ENCODE assay signal across 26 cellular contexts in genomic region chr14:100800041-100800440, GRCh38.
"Had no signal": no experiment of that assay in that cellular context is flagged by ENCODE, and none has a peak within 500 bp of the region (broad histone marks: within the 10 kb centered on the region; RNA-seq: fewer than 3 reads in every experiment).

No MANE protein-coding gene starts in this region.

- H3K4me1 ChIP-seq: heart left ventricle, left ventricle myocardium inferior, pancreas, prostate gland, spleen, stomach, testis, thyroid gland, transverse colon, upper lobe of left lung, vagina had no signal

- ATAC-seq: heart left ventricle; pancreas; right cardiac atrium; sciatic nerve; stimulated activated effector memory CD8-positive, alpha-beta T cell treated with anti-CD3 and anti-CD28 coated beads, Interleukin-12 subunit alpha, Interleukin-12 subunit beta, amount 100 ng/mL, for 72 hours had no signal

- H3K27ac Mint-ChIP-seq: mesothelial cell of epicardium; nephron; stimulated activated effector memory CD8-positive, alpha-beta T cell treated with anti-CD3 and anti-CD28 coated beads, Interleukin-12 subunit alpha, Interleukin-12 subunit beta, amount 100 ng/mL, for 72 hours had no signal

- DNase-seq: hypothalamus; islet precursor cell; left ventricle myocardium inferior; mesendoderm; naive B cell; nucleus accumbens; pancreas; retina; spleen; stimulated activated CD4-positive, alpha-beta T cell treated with anti-CD3 and anti-CD28 coated beads, Interleukin-4, amount 100 ng/mL, for 24 hours; stimulated activated naive CD4-positive, alpha-beta T cell; stomach; testis; thyroid gland; transverse colon; upper lobe of left lung had no signal

- H3K27me3 ChIP-seq: pancreas, stomach, testis, thyroid gland, transverse colon, upper lobe of left lung, vagina had no signal

- H3K4me3 ChIP-seq: heart left ventricle, left ventricle myocardium inferior, lung, pancreas, prostate gland, skin epidermis, spleen, stomach, testis, thyroid gland, transverse colon, upper lobe of left lung, vagina had no signal

- H3K36me3 Mint-ChIP-seq: mesothelial cell of epicardium; naive B cell; stimulated activated effector memory CD8-positive, alpha-beta T cell treated with anti-CD3 and anti-CD28 coated beads, Interleukin-12 subunit alpha, Interleukin-12 subunit beta, amount 100 ng/mL, for 72 hours had no signal

- H3K27ac ChIP-seq: heart left ventricle, left ventricle myocardium inferior, pancreas, prostate gland, skin epidermis, spleen, stomach, testis, thyroid gland, transverse colon, upper lobe of left lung, vagina had no signal

- H3K4me1 Mint-ChIP-seq: mesothelial cell of epicardium; naive B cell; stimulated activated effector memory CD8-positive, alpha-beta T cell treated with anti-CD3 and anti-CD28 coated beads, Interleukin-12 subunit alpha, Interleukin-12 subunit beta, amount 100 ng/mL, for 72 hours had no signal

- H3K4me3 Mint-ChIP-seq: mesothelial cell of epicardium; naive B cell; nephron; stimulated activated effector memory CD8-positive, alpha-beta T cell treated with anti-CD3 and anti-CD28 coated beads, Interleukin-12 subunit alpha, Interleukin-12 subunit beta, amount 100 ng/mL, for 72 hours had no signal

- H3K9me3 Mint-ChIP-seq: mesothelial cell of epicardium; naive B cell; nephron; stimulated activated effector memory CD8-positive, alpha-beta T cell treated with anti-CD3 and anti-CD28 coated beads, Interleukin-12 subunit alpha, Interleukin-12 subunit beta, amount 100 ng/mL, for 72 hours had no signal

- H3K9me3 ChIP-seq: heart left ventricle, left ventricle myocardium inferior, pancreas, prostate gland, spleen, stomach, testis, thyroid gland, transverse colon, upper lobe of left lung, vagina had no signal

- H3K36me3 ChIP-seq: heart left ventricle, left ventricle myocardium inferior, pancreas, prostate gland, spleen, stomach, thyroid gland, transverse colon, upper lobe of left lung, vagina had no signal
